16 cellular contexts compared by ENCODE assay signal in genomic region chr2:16321872-16322271, GRCh38.
DNase-seq lines count a peak whose midpoint lies in the region; ATAC-seq and TF ChIP-seq lines count a peak whose summit lies in the region.
"Had no signal": no experiment of that assay in that cellular context is flagged by ENCODE, and none has a peak within 500 bp of the region (broad histone marks: within the 10 kb centered on the region; RNA-seq: fewer than 3 reads in every experiment).

No MANE protein-coding gene starts in this region.

- 0 out of 2 replicates have a peak, but pooled peaks have one; percentile 48 for ATAC-seq in Panc1
- no peak for ATAC-seq in activated CD8-positive, alpha-beta T cell treated with anti-CD3 and anti-CD28 coated beads for 36 hours
- ATAC-seq in HG03432 (IDR thresholded peaks at IDR 0.05; ENCODE audit: unreplicated experiment): no peak
- no peak for ATAC-seq in GM18873 (IDR thresholded peaks at IDR 0.05; ENCODE audit: low FRiP score, unreplicated experiment)
- ATAC-seq in left colon: no peak
- ATAC-seq: activated naive CD4-positive, alpha-beta T cell treated with anti-CD3 and anti-CD28 coated beads, Interleukin-2, amount 50 U/mL, for 72 hours; stimulated activated naive CD8-positive, alpha-beta T cell treated with anti-CD3 and anti-CD28 coated beads, Interleukin-15, amount 100 ng/mL, for 72 hours had no signal

- H3K9me3 ChIP-seq in breast epithelium: no peaks in the 10 kb centered on the region
- no peaks in the 10 kb centered on the region for H3K9me3 ChIP-seq in Panc1 (ENCODE audit: control insufficient read depth, insufficient read depth, low read depth, low read length)

- BruUV-seq in MCF 10A (replicated peaks; lab: Mats Ljungman, UMichigan): no TSS peak
- BruUV-seq in Panc1 (replicated peaks; lab: Mats Ljungman, UMichigan): no TSS peak

- no peaks in the 10 kb centered on the region for H3K36me3 Mint-ChIP-seq in MCF 10A (ENCODE audit: insufficient read depth, unreplicated experiment)
- no peaks in the 10 kb centered on the region for H3K36me3 Mint-ChIP-seq in activated CD8-positive, alpha-beta T cell treated with anti-CD3 and anti-CD28 coated beads for 36 hours (ENCODE audit: low read depth)
- H3K36me3 Mint-ChIP-seq: activated naive CD4-positive, alpha-beta T cell treated with anti-CD3 and anti-CD28 coated beads, Interleukin-2, amount 50 U/mL, for 72 hours; mesothelial cell of epicardium had no signal

- H3K27me3 ChIP-seq in breast epithelium: no peaks in the 10 kb centered on the region
- H3K27me3 ChIP-seq in Panc1 (ENCODE audit: control insufficient read depth, insufficient read depth, low read length): no peaks in the 10 kb centered on the region

- DNase-seq in MCF 10A (ENCODE audit: unreplicated experiment) (peak; percentile 8), breast epithelium (ENCODE audit: low spot score in 2 of 2) (no peak), Panc1 (ENCODE audit: low read depth, low spot score) (no peak), iPS-NIHi11 (ENCODE audit: low spot score) (peak; percentile 44), left colon (no peak)
- no peak for DNase-seq in activated CD8-positive, alpha-beta T cell treated with anti-CD3 and anti-CD28 coated beads for 36 hours
- DNase-seq: activated CD4-positive, alpha-beta T cell treated with anti-CD3 and anti-CD28 coated beads for 1 hour; DMS79; NCI-H345; stimulated activated naive CD8-positive, alpha-beta T cell treated with anti-CD3 and anti-CD28 coated beads, Interleukin-15, amount 100 ng/mL, for 72 hours had no signal

- H3K4me3 ChIP-seq in breast epithelium (no peak overlapping the region), Panc1 (ENCODE audit: low read depth in 2 of 2, low read length in 2 of 2) (no peak overlapping the region)
- H3K4me3 ChIP-seq: smooth muscle cell had no signal

- H3K4me1 Mint-ChIP-seq in MCF 10A (ENCODE audit: insufficient read depth, unreplicated experiment): peaks cover 5% of the 10 kb centered on the region
- H3K4me1 Mint-ChIP-seq in activated CD8-positive, alpha-beta T cell treated with anti-CD3 and anti-CD28 coated beads for 36 hours (ENCODE audit: low read depth): no peaks in the 10 kb centered on the region
- H3K4me1 Mint-ChIP-seq: stimulated activated naive CD8-positive, alpha-beta T cell treated with anti-CD3 and anti-CD28 coated beads, Interleukin-15, amount 100 ng/mL, for 72 hours had no signal

- CTCF ChIA-PET in MCF 10A (lab: Yijun Ruan, JAX) (interaction anchor here (1.0 kb wide), 1 partner anchor 40 kb away, joined by 4 read pairs; no protein-coding TSS in a partner anchor), Panc1 (lab: Charles Lee) (no interaction called here)
- CTCF ChIA-PET in activated CD8-positive, alpha-beta T cell treated with anti-CD3 and anti-CD28 coated beads for 36 hours (lab: Charles Lee): no interaction called here

- H3K4me3 Mint-ChIP-seq in MCF 10A (ENCODE audit: unreplicated experiment): no peak overlapping the region
- no peak overlapping the region for H3K4me3 Mint-ChIP-seq in activated CD8-positive, alpha-beta T cell treated with anti-CD3 and anti-CD28 coated beads for 36 hours
- H3K4me3 Mint-ChIP-seq: mesothelial cell of epicardium; stimulated activated naive CD8-positive, alpha-beta T cell treated with anti-CD3 and anti-CD28 coated beads, Interleukin-15, amount 100 ng/mL, for 72 hours; T-helper 1 cell treated with Interleukin-12 subunit alpha and Interleukin-12 subunit beta and Interleukin-4 antibody, amounts not matched to agents 30 μg/mL and 1 μg/mL, for 36 hours had no signal

- no peaks in the 10 kb centered on the region for H3K36me3 ChIP-seq in breast epithelium
- no peaks in the 10 kb centered on the region for H3K36me3 ChIP-seq in Panc1 (ENCODE audit: control insufficient read depth, insufficient read depth, low read length)

- in situ Hi-C loops in Panc1 (cut with HindIII; ENCODE audit: low pct_unique_long_range_greater_than_20kb, low sequenced_read_pairs): no loop called here

- H3K27ac ChIP-seq in breast epithelium (no peak overlapping the region), Panc1 (ENCODE audit: low read length) (no peak overlapping the region)

- H3K27me3 Mint-ChIP-seq in MCF 10A (ENCODE audit: insufficient read depth, unreplicated experiment): no peaks in the 10 kb centered on the region
- no peaks in the 10 kb centered on the region for H3K27me3 Mint-ChIP-seq in activated CD8-positive, alpha-beta T cell treated with anti-CD3 and anti-CD28 coated beads for 36 hours
- H3K27me3 Mint-ChIP-seq: stimulated activated naive CD8-positive, alpha-beta T cell treated with anti-CD3 and anti-CD28 coated beads, Interleukin-15, amount 100 ng/mL, for 72 hours had no signal

- intact Hi-C loops in MCF 10A (cut with micrococcal nuclease) (no loop called here), breast epithelium (cut with DNase I; ENCODE audit: low total_unique reads) (no loop called here), Panc1 (cut with micrococcal nuclease; ENCODE audit: unreplicated experiment) (no loop called here), left colon (cut with DNase I, micrococcal nuclease) (no loop called here)
- intact Hi-C loops in activated CD8-positive, alpha-beta T cell treated with anti-CD3 and anti-CD28 coated beads for 36 hours (cut with micrococcal nuclease): no loop called here

- TF ChIP-seq CTCF in MCF 10A (IDR thresholded peaks at IDR 0.05; ENCODE audit: unreplicated experiment) (no peak), breast epithelium (IDR thresholded peaks at IDR 0.05) (no peak), Panc1 (IDR thresholded peaks at IDR 0.05) (no peak)
- TF ChIP-seq CTCF in activated CD8-positive, alpha-beta T cell treated with anti-CD3 and anti-CD28 coated beads for 36 hours (IDR thresholded peaks at IDR 0.05): no peak

- no peak for TF ChIP-seq POLR2A in breast epithelium (IDR thresholded peaks at IDR 0.05)

- no peak overlapping the region for H3K27ac Mint-ChIP-seq in MCF 10A (ENCODE audit: low read depth, unreplicated experiment)
- no peak overlapping the region for H3K27ac Mint-ChIP-seq in activated CD8-positive, alpha-beta T cell treated with anti-CD3 and anti-CD28 coated beads for 36 hours
- H3K27ac Mint-ChIP-seq: activated naive CD4-positive, alpha-beta T cell treated with anti-CD3 and anti-CD28 coated beads, Interleukin-2, amount 50 U/mL, for 72 hours; T-helper 1 cell treated with Interleukin-12 subunit alpha and Interleukin-12 subunit beta and Interleukin-4 antibody, amounts not matched to agents 30 μg/mL and 1 μg/mL, for 36 hours had no signal

- H3K9me3 Mint-ChIP-seq in MCF 10A (ENCODE audit: unreplicated experiment): peaks cover 5% of the 10 kb centered on the region
- H3K9me3 Mint-ChIP-seq in activated CD8-positive, alpha-beta T cell treated with anti-CD3 and anti-CD28 coated beads for 36 hours: no peaks in the 10 kb centered on the region
- H3K9me3 Mint-ChIP-seq: activated naive CD4-positive, alpha-beta T cell treated with anti-CD3 and anti-CD28 coated beads, Interleukin-2, amount 50 U/mL, for 72 hours; mesothelial cell of epicardium; stimulated activated naive CD8-positive, alpha-beta T cell treated with anti-CD3 and anti-CD28 coated beads, Interleukin-15, amount 100 ng/mL, for 72 hours; T-helper 1 cell treated with Interleukin-12 subunit alpha and Interleukin-12 subunit beta and Interleukin-4 antibody, amounts not matched to agents 30 μg/mL and 1 μg/mL, for 36 hours had no signal

- POLR2A ChIA-PET in MCF 10A (lab: Yijun Ruan, JAX): no interaction called here
- POLR2A ChIA-PET in Panc1 (lab: Charles Lee): no interaction called here
- POLR2A ChIA-PET in activated CD8-positive, alpha-beta T cell treated with anti-CD3 and anti-CD28 coated beads for 36 hours (lab: Charles Lee): no interaction called here

- H3K4me1 ChIP-seq in breast epithelium (peaks cover 0 to 6% of the 10 kb centered on the region in 2 donors), Panc1 (ENCODE audit: control insufficient read depth, insufficient read depth, low read length) (no peaks in the 10 kb centered on the region)

Comparison
In these comparisons a context has a peak if more than half of its experiments do, and no peak if none do; other contexts are left out.
1. DNase-seq: peak in MCF 10A (single experiment) and iPS-NIHi11 (single experiment); none in breast epithelium (0 of 2), Panc1 (single experiment), activated CD8-positive, alpha-beta T cell treated with anti-CD3 and anti-CD28 coated beads for 36 hours (single experiment) and left colon (0 of 2).